2 cellular contexts compared by ENCODE assay signal in the genomic region with DNA sequence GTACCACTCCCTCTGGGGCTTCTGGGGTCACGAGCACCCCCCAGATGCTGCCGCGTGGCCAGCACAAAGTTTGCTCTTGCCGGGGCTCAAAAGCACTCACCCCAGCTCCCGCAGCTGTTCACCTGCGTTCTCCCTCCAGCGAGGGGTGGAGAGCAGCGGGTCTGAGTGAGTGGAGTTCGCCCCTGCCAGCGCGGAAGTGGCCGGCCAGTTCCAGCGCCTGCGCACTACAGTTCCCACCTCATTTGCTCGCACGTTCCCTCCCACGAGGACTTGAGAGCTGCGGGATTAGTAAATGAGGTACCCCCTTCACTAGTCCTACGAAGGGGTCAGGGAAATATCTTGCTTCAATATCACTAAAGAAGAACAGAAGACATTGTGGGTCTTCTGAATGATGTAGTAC.
A peak's percentile ranks its signal among the peaks of the same experiment; 100 is the strongest.
TF ChIP-seq lines count a peak whose summit lies in the region.

No MANE protein-coding gene starts in this region.

TF ChIP-seq in SK-N-SH, 30 proteins besides CTCF, POLR2A, EP300 and RAD21:
- no peak for TF ChIP-seq ELF1 (IDR thresholded peaks at IDR 0.05)
- TF ChIP-seq, protein P1, sequence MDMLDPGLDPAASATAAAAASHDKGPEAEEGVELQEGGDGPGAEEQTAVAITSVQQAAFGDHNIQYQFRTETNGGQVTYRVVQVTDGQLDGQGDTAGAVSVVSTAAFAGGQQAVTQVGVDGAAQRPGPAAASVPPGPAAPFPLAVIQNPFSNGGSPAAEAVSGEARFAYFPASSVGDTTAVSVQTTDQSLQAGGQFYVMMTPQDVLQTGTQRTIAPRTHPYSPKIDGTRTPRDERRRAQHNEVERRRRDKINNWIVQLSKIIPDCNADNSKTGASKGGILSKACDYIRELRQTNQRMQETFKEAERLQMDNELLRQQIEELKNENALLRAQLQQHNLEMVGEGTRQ (IDR thresholded peaks at IDR 0.05; ENCODE audit: borderline replicate concordance, low read depth, low read length), result no peak
- no peak for TF ChIP-seq MEF2A (IDR thresholded peaks at IDR 0.05; ENCODE audit: borderline replicate concordance, low read depth)
- no peak for TF ChIP-seq TCF12 (IDR thresholded peaks at IDR 0.05)
- TF ChIP-seq, protein P2, sequence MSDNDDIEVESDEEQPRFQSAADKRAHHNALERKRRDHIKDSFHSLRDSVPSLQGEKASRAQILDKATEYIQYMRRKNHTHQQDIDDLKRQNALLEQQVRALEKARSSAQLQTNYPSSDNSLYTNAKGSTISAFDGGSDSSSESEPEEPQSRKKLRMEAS (IDR thresholded peaks at IDR 0.05; ENCODE audit: low read depth), result peak; percentile 67

TF ChIP-seq in H1, 55 proteins besides CTCF, POLR2A, EP300 and RAD21:
- TF ChIP-seq CEBPB (IDR thresholded peaks at IDR 0.05; ENCODE audit: low read depth, low read length) (no peak), RNF2 (IDR thresholded peaks at IDR 0.05; ENCODE audit: borderline replicate concordance, low read depth, low read length, missing control alignments, poor library complexity, severe bottlenecking) (no peak), CTBP2 (IDR thresholded peaks at IDR 0.05; ENCODE audit: borderline replicate concordance, insufficient read depth, insufficient read length, low read length) (no peak), SIN3A (conservative IDR thresholded peaks at IDR 0.05 in 1 of 2, IDR thresholded peaks at IDR 0.05 in 1 of 2; ENCODE audit: low read depth in 1 of 2, low read length in 2 of 2) (no peak), TCF12 (IDR thresholded peaks at IDR 0.05; ENCODE audit: low read depth, low read length) (no peak), TAF1 (IDR thresholded peaks at IDR 0.05; ENCODE audit: low read depth, low read length) (no peak), GTF2F1 (IDR thresholded peaks at IDR 0.05; ENCODE audit: borderline replicate concordance, low read depth, low read length) (no peak), FOSL1 (IDR thresholded peaks at IDR 0.05; ENCODE audit: insufficient read depth, low read depth, low read length) (no peak), HDAC6 (IDR thresholded peaks at IDR 0.05; ENCODE audit: low read depth, low read length) (no peak)
- TF ChIP-seq, protein P3, sequence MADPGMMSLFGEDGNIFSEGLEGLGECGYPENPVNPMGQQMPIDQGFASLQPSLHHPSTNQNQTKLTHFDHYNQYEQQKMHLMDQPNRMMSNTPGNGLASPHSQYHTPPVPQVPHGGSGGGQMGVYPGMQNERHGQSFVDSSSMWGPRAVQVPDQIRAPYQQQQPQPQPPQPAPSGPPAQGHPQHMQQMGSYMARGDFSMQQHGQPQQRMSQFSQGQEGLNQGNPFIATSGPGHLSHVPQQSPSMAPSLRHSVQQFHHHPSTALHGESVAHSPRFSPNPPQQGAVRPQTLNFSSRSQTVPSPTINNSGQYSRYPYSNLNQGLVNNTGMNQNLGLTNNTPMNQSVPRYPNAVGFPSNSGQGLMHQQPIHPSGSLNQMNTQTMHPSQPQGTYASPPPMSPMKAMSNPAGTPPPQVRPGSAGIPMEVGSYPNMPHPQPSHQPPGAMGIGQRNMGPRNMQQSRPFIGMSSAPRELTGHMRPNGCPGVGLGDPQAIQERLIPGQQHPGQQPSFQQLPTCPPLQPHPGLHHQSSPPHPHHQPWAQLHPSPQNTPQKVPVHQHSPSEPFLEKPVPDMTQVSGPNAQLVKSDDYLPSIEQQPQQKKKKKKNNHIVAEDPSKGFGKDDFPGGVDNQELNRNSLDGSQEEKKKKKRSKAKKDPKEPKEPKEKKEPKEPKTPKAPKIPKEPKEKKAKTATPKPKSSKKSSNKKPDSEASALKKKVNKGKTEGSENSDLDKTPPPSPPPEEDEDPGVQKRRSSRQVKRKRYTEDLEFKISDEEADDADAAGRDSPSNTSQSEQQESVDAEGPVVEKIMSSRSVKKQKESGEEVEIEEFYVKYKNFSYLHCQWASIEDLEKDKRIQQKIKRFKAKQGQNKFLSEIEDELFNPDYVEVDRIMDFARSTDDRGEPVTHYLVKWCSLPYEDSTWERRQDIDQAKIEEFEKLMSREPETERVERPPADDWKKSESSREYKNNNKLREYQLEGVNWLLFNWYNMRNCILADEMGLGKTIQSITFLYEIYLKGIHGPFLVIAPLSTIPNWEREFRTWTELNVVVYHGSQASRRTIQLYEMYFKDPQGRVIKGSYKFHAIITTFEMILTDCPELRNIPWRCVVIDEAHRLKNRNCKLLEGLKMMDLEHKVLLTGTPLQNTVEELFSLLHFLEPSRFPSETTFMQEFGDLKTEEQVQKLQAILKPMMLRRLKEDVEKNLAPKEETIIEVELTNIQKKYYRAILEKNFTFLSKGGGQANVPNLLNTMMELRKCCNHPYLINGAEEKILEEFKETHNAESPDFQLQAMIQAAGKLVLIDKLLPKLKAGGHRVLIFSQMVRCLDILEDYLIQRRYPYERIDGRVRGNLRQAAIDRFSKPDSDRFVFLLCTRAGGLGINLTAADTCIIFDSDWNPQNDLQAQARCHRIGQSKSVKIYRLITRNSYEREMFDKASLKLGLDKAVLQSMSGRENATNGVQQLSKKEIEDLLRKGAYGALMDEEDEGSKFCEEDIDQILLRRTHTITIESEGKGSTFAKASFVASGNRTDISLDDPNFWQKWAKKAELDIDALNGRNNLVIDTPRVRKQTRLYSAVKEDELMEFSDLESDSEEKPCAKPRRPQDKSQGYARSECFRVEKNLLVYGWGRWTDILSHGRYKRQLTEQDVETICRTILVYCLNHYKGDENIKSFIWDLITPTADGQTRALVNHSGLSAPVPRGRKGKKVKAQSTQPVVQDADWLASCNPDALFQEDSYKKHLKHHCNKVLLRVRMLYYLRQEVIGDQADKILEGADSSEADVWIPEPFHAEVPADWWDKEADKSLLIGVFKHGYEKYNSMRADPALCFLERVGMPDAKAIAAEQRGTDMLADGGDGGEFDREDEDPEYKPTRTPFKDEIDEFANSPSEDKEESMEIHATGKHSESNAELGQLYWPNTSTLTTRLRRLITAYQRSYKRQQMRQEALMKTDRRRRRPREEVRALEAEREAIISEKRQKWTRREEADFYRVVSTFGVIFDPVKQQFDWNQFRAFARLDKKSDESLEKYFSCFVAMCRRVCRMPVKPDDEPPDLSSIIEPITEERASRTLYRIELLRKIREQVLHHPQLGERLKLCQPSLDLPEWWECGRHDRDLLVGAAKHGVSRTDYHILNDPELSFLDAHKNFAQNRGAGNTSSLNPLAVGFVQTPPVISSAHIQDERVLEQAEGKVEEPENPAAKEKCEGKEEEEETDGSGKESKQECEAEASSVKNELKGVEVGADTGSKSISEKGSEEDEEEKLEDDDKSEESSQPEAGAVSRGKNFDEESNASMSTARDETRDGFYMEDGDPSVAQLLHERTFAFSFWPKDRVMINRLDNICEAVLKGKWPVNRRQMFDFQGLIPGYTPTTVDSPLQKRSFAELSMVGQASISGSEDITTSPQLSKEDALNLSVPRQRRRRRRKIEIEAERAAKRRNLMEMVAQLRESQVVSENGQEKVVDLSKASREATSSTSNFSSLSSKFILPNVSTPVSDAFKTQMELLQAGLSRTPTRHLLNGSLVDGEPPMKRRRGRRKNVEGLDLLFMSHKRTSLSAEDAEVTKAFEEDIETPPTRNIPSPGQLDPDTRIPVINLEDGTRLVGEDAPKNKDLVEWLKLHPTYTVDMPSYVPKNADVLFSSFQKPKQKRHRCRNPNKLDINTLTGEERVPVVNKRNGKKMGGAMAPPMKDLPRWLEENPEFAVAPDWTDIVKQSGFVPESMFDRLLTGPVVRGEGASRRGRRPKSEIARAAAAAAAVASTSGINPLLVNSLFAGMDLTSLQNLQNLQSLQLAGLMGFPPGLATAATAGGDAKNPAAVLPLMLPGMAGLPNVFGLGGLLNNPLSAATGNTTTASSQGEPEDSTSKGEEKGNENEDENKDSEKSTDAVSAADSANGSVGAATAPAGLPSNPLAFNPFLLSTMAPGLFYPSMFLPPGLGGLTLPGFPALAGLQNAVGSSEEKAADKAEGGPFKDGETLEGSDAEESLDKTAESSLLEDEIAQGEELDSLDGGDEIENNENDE (IDR thresholded peaks at IDR 0.05; ENCODE audit: insufficient replicate concordance, low read length), result no peak
